In genomic region chr2:218995972-218996644, GRCh38 we compare ENCODE assay signal across 8 cellular contexts. TPM values are rescaled to one million over a fixed set of nuclear protein-coding genes. Genes with fewer than 3 reads are reported as not detected.
DNase-seq lines count a peak whose midpoint lies in the region; ATAC-seq, FAIRE-seq and TF ChIP-seq lines count a peak whose summit lies in the region.

No MANE protein-coding gene starts in this region.

- TF ChIP-seq CTCF in OCI-LY1 (IDR thresholded peaks at IDR 0.05; ENCODE audit: low read length) = peak; percentile 77
- TF ChIP-seq CTCF in esophagus muscularis mucosa (IDR thresholded peaks at IDR 0.05) = peak; percentile 83 to 93 (median 83)

- WGBS in HUES64 = 12% methylated on average over 40 of the region's 42 CpGs
- 5% methylated on average over 22 of the region's 42 CpGs for WGBS in esophagus muscularis mucosa

- no peaks in the 10 kb centered on the region for H4K20me1 ChIP-seq in OCI-LY1 (ENCODE audit: insufficient read depth, low read length)

- H3K4me3 ChIP-seq in HUES64 (ENCODE audit: low read length) (peak overlapping the region; percentile 38), OCI-LY1 (ENCODE audit: low read depth, low read length, poor library complexity, severe bottlenecking) (peak overlapping the region; percentile 36), esophagus muscularis mucosa (peak overlapping the region; percentile 25 to 57 (median 46))

- H3K9me3 ChIP-seq in HUES64 (ENCODE audit: insufficient read depth, low read depth, low read length) (no peaks in the 10 kb centered on the region), OCI-LY1 (ENCODE audit: low read length) (no peaks in the 10 kb centered on the region), esophagus muscularis mucosa (no peaks in the 10 kb centered on the region)

- DNase-seq in GM12892 (ENCODE audit: insufficient read length) (peak; percentile 87), activated T-cell treated with anti-CD3 and anti-CD28 coated beads for 48 hours (ENCODE audit: low read depth) (peak; percentile 82), esophagus muscularis mucosa (ENCODE audit: extremely low spot score) (no peak), myocyte (ENCODE audit: low read depth) (peak; percentile 82)
- peak; percentile 49 to 59 for DNase-seq in stimulated activated CD8-positive, alpha-beta memory T cell treated with anti-CD3 and anti-CD28 coated beads, Interleukin-7, amount 100 ng/mL, for 1 hour (ENCODE audit: low read depth in 2 of 2)

- H3K36me3 ChIP-seq in HUES64 (ENCODE audit: insufficient read depth, low read length) = no peaks in the 10 kb centered on the region
- no peaks in the 10 kb centered on the region for H3K36me3 ChIP-seq in OCI-LY1 (ENCODE audit: insufficient read depth, low read length)
- H3K36me3 ChIP-seq in esophagus muscularis mucosa = no peaks in the 10 kb centered on the region

- TF ChIP-seq POLR2A in GM12892 (IDR thresholded peaks at IDR 0.05; ENCODE audit: low read depth, low read length) (no peak), esophagus muscularis mucosa (IDR thresholded peaks at IDR 0.05; ENCODE audit: low read depth) (no peak)

- H3K27ac ChIP-seq in HUES64 (ENCODE audit: low read depth, low read length) = no peak overlapping the region
- no peak overlapping the region for H3K27ac ChIP-seq in OCI-LY1 (ENCODE audit: low read depth, low read length, poor library complexity, severe bottlenecking)
- H3K27ac ChIP-seq in esophagus muscularis mucosa (replicated peaks in 1 of 4) = no peak overlapping the region

- H3F3A ChIP-seq in OCI-LY1 (ENCODE audit: insufficient read depth, low read length) = no peaks in the 10 kb centered on the region

- H3K4me1 ChIP-seq in HUES64 (ENCODE audit: insufficient read depth, low read length) (peaks cover 27% of the 10 kb centered on the region; the same call in 1 of the 2 replicates), OCI-LY1 (ENCODE audit: insufficient read depth, low read length, severe bottlenecking) (no peaks in the 10 kb centered on the region), esophagus muscularis mucosa (peaks cover 26 to 42% (median 32%) of the 10 kb centered on the region in 4 donors)

- intact Hi-C loops in esophagus muscularis mucosa (cut with DNase I) = loop anchor here (10.0 kb wide), 1 partner anchor 159 kb away; no protein-coding TSS in a partner anchor

- no peak for TF ChIP-seq EP300 in esophagus muscularis mucosa (IDR thresholded peaks at IDR 0.05)

- H3K27me3 ChIP-seq in HUES64 (ENCODE audit: insufficient read depth, low read length) = peaks cover 100% of the 10 kb centered on the region
- peaks cover 5% of the 10 kb centered on the region for H3K27me3 ChIP-seq in OCI-LY1 (ENCODE audit: insufficient read depth, low read length)
- peaks cover 0 to 100% (median 63%) of the 10 kb centered on the region in 4 donors for H3K27me3 ChIP-seq in esophagus muscularis mucosa

- FAIRE-seq in GM12892 (lab: Jason Lieb, UNC) = peak; percentile 92

- H3K9me2 ChIP-seq in OCI-LY1 (ENCODE audit: low read depth, low read length) = no peaks in the 10 kb centered on the region

- ATAC-seq in HG03139 (IDR thresholded peaks at IDR 0.05; ENCODE audit: unreplicated experiment) = no peak

- no peak overlapping the region for H3K9ac ChIP-seq in HUES64 (ENCODE audit: low read depth, low read length)
- no peak overlapping the region for H3K9ac ChIP-seq in OCI-LY1 (ENCODE audit: low read length)

- peak overlapping the region; percentile 43; the same call in 1 of the 2 replicates for H3K4me2 ChIP-seq in OCI-LY1 (ENCODE audit: low read length)

- no peaks in the 10 kb centered on the region for H3K79me2 ChIP-seq in OCI-LY1 (ENCODE audit: insufficient read depth, low read length)

- no peak overlapping the region for H2AFZ ChIP-seq in OCI-LY1 (ENCODE audit: low read length)

RNA-seq across cellular contexts. Expression of gene CRYBA2, which starts 2.9 kb away (rescaled TPM):
- not detected for polyA plus RNA-seq in GM12892 (2012; ENCODE audit: missing spikeins)
- not detected for polyA plus RNA-seq in HUES64 (2013, experiment 1 of 2)
- polyA plus RNA-seq in HUES64 (2013, experiment 2 of 2) = not detected
- total RNA-seq in esophagus muscularis mucosa (not detected), myocyte (not detected in 2 replicates)
- not detected for polyA plus RNA-seq in myocyte (2012)

RNA-seq across cellular contexts. Expression of gene FEV, which starts 11.1 kb away (rescaled TPM):
- polyA plus RNA-seq in GM12892 (2012; ENCODE audit: missing spikeins) = not detected
- polyA plus RNA-seq in HUES64 (2013, experiment 1 of 2) = not detected
- not detected for polyA plus RNA-seq in HUES64 (2013, experiment 2 of 2)
- total RNA-seq in esophagus muscularis mucosa (not detected), myocyte (not detected in 2 replicates)
- not detected for polyA plus RNA-seq in myocyte (2012)

RNA-seq across cellular contexts. Expression of gene CDK5R2, which starts 36.6 kb away (rescaled TPM):
- polyA plus RNA-seq in GM12892 (2012; ENCODE audit: missing spikeins) = not detected
- 0.35 TPM for polyA plus RNA-seq in HUES64 (2013, experiment 1 of 2)
- polyA plus RNA-seq in HUES64 (2013, experiment 2 of 2) = 0.38 TPM
- total RNA-seq in esophagus muscularis mucosa = under 1 TPM in 3 of 4 donors, not detected in 1; under 0.01 to 0.52 (median 0.33) TPM
- total RNA-seq in myocyte = 0.45 and 0.47 TPM in 2 replicates
- 1.1 TPM for polyA plus RNA-seq in myocyte (2012)

RNA-seq across cellular contexts. Expression of gene CFAP65, which starts 45.2 kb away (rescaled TPM):
- not detected for polyA plus RNA-seq in GM12892 (2012; ENCODE audit: missing spikeins)
- 0.15 TPM for polyA plus RNA-seq in HUES64 (2013, experiment 1 of 2)
- polyA plus RNA-seq in HUES64 (2013, experiment 2 of 2) = 0.57 TPM
- not detected for total RNA-seq in esophagus muscularis mucosa
- 0.05 TPM in 1 of 2 replicates, not detected in the other for total RNA-seq in myocyte
- polyA plus RNA-seq in myocyte (2012) = not detected
